ENCODE assay signal across 18 cellular contexts in the genomic region with DNA sequence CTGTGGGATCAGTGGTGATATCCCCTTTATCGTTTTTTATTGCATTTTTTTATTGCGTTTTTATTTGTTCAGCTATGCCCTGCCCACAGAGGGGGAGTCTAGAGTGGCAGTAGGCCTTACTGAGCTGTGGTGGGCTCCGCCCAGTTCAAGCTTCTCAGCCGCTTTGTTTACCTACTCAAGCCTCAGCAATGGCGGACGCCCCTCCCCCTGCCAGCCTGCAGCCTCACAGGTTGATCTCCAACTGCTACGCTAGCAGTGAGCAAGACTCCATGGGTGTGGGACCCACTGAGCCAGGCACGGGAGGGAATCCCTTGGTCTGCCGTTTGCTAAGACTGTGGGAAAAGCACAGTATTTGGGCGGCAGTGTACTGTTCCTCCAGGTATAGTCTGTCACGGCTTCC.
A peak's percentile ranks its signal among the peaks of the same experiment; 100 is the strongest.
DNase-seq lines count a peak whose midpoint lies in the region; ATAC-seq and TF ChIP-seq lines count a peak whose summit lies in the region.
"Had no signal": no experiment of that assay in that cellular context is flagged by ENCODE, and none has a peak within 500 bp of the region (broad histone marks: within the 10 kb centered on the region; RNA-seq: fewer than 3 reads in every experiment).

No MANE protein-coding gene starts in this region.

- peaks cover 5% of the 10 kb centered on the region; the same call in 1 of the 2 replicates for H3K4me1 Mint-ChIP-seq in WTC11
- H3K4me1 Mint-ChIP-seq: CD14-positive monocyte; CD4-positive, alpha-beta memory T cell had no signal

- CTCF ChIA-PET in WTC11 (lab: Charles Lee) = interaction anchor here (0.7 kb wide), 1 partner anchor 113 kb away, joined by 4 read pairs; no protein-coding TSS in a partner anchor

- no peak overlapping the region for H3K27ac ChIP-seq in testis
- H3K27ac ChIP-seq: 22Rv1, BLaER1 had no signal

- DNase-seq in DMS53 (lab: John Stamatoyannopoulos, UW) (peak; percentile 54), DMS53 treated with DMSO at 0.1 percent for 48 hours (lab: John Stamatoyannopoulos, UW; ENCODE audit: unreplicated experiment) (no peak), ELF-1 (ENCODE audit: low read depth, low spot score) (peak; percentile 6), WTC11 (ENCODE audit: low spot score) (peak; percentile 35), testis (peak; percentile 52), GM10266 (ENCODE audit: extremely low spot score) (no peak)
- DNase-seq: CD4-positive, alpha-beta memory T cell; DMS153; DND-41; EL; GDM1; GOT3; H9; KG1 had no signal

- H3K4me3 ChIP-seq in testis = no peak overlapping the region
- H3K4me3 ChIP-seq: BLaER1 had no signal

- H3K36me3 Mint-ChIP-seq in WTC11 = peaks cover 20% of the 10 kb centered on the region
- H3K36me3 Mint-ChIP-seq: CD14-positive monocyte; CD4-positive, alpha-beta memory T cell had no signal

- ATAC-seq in WTC11 (no peak), HG03280 (IDR thresholded peaks at IDR 0.05; ENCODE audit: unreplicated experiment) (no peak)

- H3K4me3 Mint-ChIP-seq in WTC11 = no peak overlapping the region
- H3K4me3 Mint-ChIP-seq: CD14-positive monocyte; CD4-positive, alpha-beta memory T cell; H9 had no signal

- no peaks in the 10 kb centered on the region for H3K4me1 ChIP-seq in testis
- H3K4me1 ChIP-seq: BLaER1 had no signal

- H3K27me3 Mint-ChIP-seq in WTC11 (ENCODE audit: low read depth) = peaks cover 3% of the 10 kb centered on the region; the same call in 1 of the 2 replicates

- no peaks in the 10 kb centered on the region for H3K9me3 ChIP-seq in testis

- H3K36me3 ChIP-seq in testis (ENCODE audit: low read depth, missing control alignments) = no peaks in the 10 kb centered on the region
- H3K36me3 ChIP-seq: BLaER1 had no signal

- POLR2A ChIA-PET in WTC11 (lab: Charles Lee) = no interaction called here

- TF ChIP-seq CTCF in WTC11 (IDR thresholded peaks at IDR 0.05) (no peak), testis (IDR thresholded peaks at IDR 0.05) (no peak), GM10266 (IDR thresholded peaks at IDR 0.05; ENCODE audit: control insufficient read depth, insufficient read depth, low read depth, missing control alignments) (no peak)

- no peak overlapping the region for H3K27ac Mint-ChIP-seq in WTC11
- H3K27ac Mint-ChIP-seq: CD14-positive monocyte; CD4-positive, alpha-beta memory T cell had no signal

- H3K9me3 Mint-ChIP-seq in WTC11 = peaks cover 53% of the 10 kb centered on the region

- H3K27me3 ChIP-seq in testis = no peaks in the 10 kb centered on the region
- H3K27me3 ChIP-seq: BLaER1 had no signal

- WGBS in testis, 2 donors = 77 to 81% methylated on average over 11 of the region's 11 CpGs

- intact Hi-C loops in testis (cut with DNase I; ENCODE audit: low total_unique reads) = no loop called here

- TF ChIP-seq POLR2A in testis (IDR thresholded peaks at IDR 0.05) = no peak

TF ChIP-seq in WTC11, 78 proteins besides CTCF, POLR2A, EP300 and RAD21:
- TF ChIP-seq ZBTB21 (CRISPR knock-in tag; IDR thresholded peaks at IDR 0.05; ENCODE audit: borderline replicate concordance) (no peak), ATF3 (CRISPR knock-in tag; conservative IDR thresholded peaks at IDR 0.05) (no peak), HMGXB4 (CRISPR knock-in tag; IDR thresholded peaks at IDR 0.05) (no peak), TP53 (CRISPR knock-in tag; IDR thresholded peaks at IDR 0.05) (no peak), SMAD4 (CRISPR knock-in tag; IDR thresholded peaks at IDR 0.05) (no peak), OVOL2 (CRISPR knock-in tag; IDR thresholded peaks at IDR 0.05; ENCODE audit: borderline replicate concordance) (no peak), MLX (CRISPR knock-in tag; IDR thresholded peaks at IDR 0.05) (no peak), NFE2L1 (CRISPR knock-in tag; IDR thresholded peaks at IDR 0.05) (no peak), IRF2 (CRISPR knock-in tag; IDR thresholded peaks at IDR 0.05; ENCODE audit: borderline replicate concordance, low read depth) (no peak)
- TF ChIP-seq, protein P1, sequence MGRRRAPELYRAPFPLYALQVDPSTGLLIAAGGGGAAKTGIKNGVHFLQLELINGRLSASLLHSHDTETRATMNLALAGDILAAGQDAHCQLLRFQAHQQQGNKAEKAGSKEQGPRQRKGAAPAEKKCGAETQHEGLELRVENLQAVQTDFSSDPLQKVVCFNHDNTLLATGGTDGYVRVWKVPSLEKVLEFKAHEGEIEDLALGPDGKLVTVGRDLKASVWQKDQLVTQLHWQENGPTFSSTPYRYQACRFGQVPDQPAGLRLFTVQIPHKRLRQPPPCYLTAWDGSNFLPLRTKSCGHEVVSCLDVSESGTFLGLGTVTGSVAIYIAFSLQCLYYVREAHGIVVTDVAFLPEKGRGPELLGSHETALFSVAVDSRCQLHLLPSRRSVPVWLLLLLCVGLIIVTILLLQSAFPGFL (CRISPR knock-in tag; IDR thresholded peaks at IDR 0.05; ENCODE audit: borderline replicate concordance) = no peak
- TF ChIP-seq, protein P2, sequence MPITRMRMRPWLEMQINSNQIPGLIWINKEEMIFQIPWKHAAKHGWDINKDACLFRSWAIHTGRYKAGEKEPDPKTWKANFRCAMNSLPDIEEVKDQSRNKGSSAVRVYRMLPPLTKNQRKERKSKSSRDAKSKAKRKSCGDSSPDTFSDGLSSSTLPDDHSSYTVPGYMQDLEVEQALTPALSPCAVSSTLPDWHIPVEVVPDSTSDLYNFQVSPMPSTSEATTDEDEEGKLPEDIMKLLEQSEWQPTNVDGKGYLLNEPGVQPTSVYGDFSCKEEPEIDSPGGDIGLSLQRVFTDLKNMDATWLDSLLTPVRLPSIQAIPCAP (CRISPR knock-in tag; IDR thresholded peaks at IDR 0.05) = no peak

Comparison
In these comparisons a context has a peak if more than half of its experiments do, and no peak if none do; other contexts are left out.
1. DNase-seq: peak in DMS53 (single experiment), ELF-1 (single experiment), WTC11 (single experiment) and testis (single experiment); none in DMS53 treated with DMSO at 0.1 percent for 48 hours (single experiment) and GM10266 (single experiment).